ENCODE assay signal across 20 cellular contexts in the genomic region with DNA sequence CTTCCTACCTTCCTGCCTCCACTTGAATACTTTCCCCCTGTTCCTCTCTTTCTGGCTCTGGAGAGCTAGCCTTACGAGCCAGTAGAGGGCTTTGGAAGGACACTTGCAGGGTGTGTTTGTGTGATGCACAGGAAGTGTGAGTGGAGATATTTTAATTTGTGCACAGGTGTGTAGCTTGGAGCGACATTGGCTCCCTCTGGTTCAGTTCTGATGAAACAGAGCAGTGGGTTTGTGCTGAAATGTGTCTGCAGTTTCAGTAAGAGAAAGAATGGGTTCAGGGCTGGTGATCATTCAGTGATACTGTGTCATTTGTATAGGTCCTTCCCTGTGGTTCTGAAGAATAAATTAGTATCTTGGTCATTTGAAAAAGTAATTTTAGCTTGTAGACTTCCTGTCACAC.
DNase-seq lines count a peak whose midpoint lies in the region; ATAC-seq and TF ChIP-seq lines count a peak whose summit lies in the region.
"Had no signal": no experiment of that assay in that cellular context is flagged by ENCODE, and none has a peak within 500 bp of the region (broad histone marks: within the 10 kb centered on the region; RNA-seq: fewer than 3 reads in every experiment).

No MANE protein-coding gene starts in this region.

- no peak for TF ChIP-seq CTCF in coronary artery (IDR thresholded peaks at IDR 0.05)

- H3K27ac ChIP-seq in coronary artery, result no peak overlapping the region
- H3K27ac ChIP-seq: C4-2B had no signal

- H3K9me3 Mint-ChIP-seq in stimulated activated effector memory CD8-positive, alpha-beta T cell treated with anti-CD3 and anti-CD28 coated beads, Interleukin-12 subunit alpha, Interleukin-12 subunit beta, amount 100 ng/mL, for 72 hours, result no peaks in the 10 kb centered on the region
- H3K9me3 Mint-ChIP-seq: CD8-positive, alpha-beta memory T cell had no signal

- ATAC-seq in stimulated activated effector memory CD8-positive, alpha-beta T cell treated with anti-CD3 and anti-CD28 coated beads, Interleukin-12 subunit alpha, Interleukin-12 subunit beta, amount 100 ng/mL, for 72 hours, result no peak
- ATAC-seq in GM18519 (IDR thresholded peaks at IDR 0.05; ENCODE audit: low FRiP score, unreplicated experiment) (no peak), GM18858 (IDR thresholded peaks at IDR 0.05; ENCODE audit: unreplicated experiment) (no peak)
- ATAC-seq: Panc1 had no signal

- peaks cover 61% of the 10 kb centered on the region for H3K36me3 Mint-ChIP-seq in stimulated activated effector memory CD8-positive, alpha-beta T cell treated with anti-CD3 and anti-CD28 coated beads, Interleukin-12 subunit alpha, Interleukin-12 subunit beta, amount 100 ng/mL, for 72 hours

- H3K4me3 Mint-ChIP-seq in stimulated activated effector memory CD8-positive, alpha-beta T cell treated with anti-CD3 and anti-CD28 coated beads, Interleukin-12 subunit alpha, Interleukin-12 subunit beta, amount 100 ng/mL, for 72 hours, result no peak overlapping the region
- H3K4me3 Mint-ChIP-seq: CD8-positive, alpha-beta memory T cell had no signal

- H3K27ac Mint-ChIP-seq in stimulated activated effector memory CD8-positive, alpha-beta T cell treated with anti-CD3 and anti-CD28 coated beads, Interleukin-12 subunit alpha, Interleukin-12 subunit beta, amount 100 ng/mL, for 72 hours, result peak overlapping the region; percentile 17

- in situ Hi-C loops in G401 (cut with HindIII; ENCODE audit: low sequenced_read_pairs), result no loop called here

- peaks cover 40% of the 10 kb centered on the region for H3K4me1 Mint-ChIP-seq in stimulated activated effector memory CD8-positive, alpha-beta T cell treated with anti-CD3 and anti-CD28 coated beads, Interleukin-12 subunit alpha, Interleukin-12 subunit beta, amount 100 ng/mL, for 72 hours

- no peak overlapping the region for H3K4me3 ChIP-seq in coronary artery

- DNase-seq in G401 (ENCODE audit: low spot score) (peak; percentile 34), NCI-H69 (lab: John Stamatoyannopoulos, UW) (peak; percentile 30), cerebellar cortex (ENCODE audit: low spot score) (peak; percentile 23), hippocampal formation (lab: John Stamatoyannopoulos, UW) (no peak), coronary artery (ENCODE audit: low spot score) (no peak)
- DNase-seq in stimulated activated effector memory CD8-positive, alpha-beta T cell treated with anti-CD3 and anti-CD28 coated beads, Interleukin-12 subunit alpha, Interleukin-12 subunit beta, amount 100 ng/mL, for 72 hours (ENCODE audit: low spot score in 2 of 2), result no peak
- DNase-seq: Calu3; CD8-positive, alpha-beta memory T cell; DMS153; GDM1; IMR-90; NCI-H1417 treated with DMSO at 0.1 percent for 48 hours; NCI-H187 treated with DMSO at 0.1 percent for 48 hours; NCI-H2107; SIG-M5; SK-N-SH had no signal

Comparison
In these comparisons a context has a peak if more than half of its experiments do, and no peak if none do; other contexts are left out.
1. DNase-seq: peak in G401 (single experiment), NCI-H69 (single experiment) and cerebellar cortex (single experiment); none in stimulated activated effector memory CD8-positive, alpha-beta T cell treated with anti-CD3 and anti-CD28 coated beads, Interleukin-12 subunit alpha, Interleukin-12 subunit beta, amount 100 ng/mL, for 72 hours (0 of 2), hippocampal formation (0 of 2) and coronary artery (single experiment).